ENCODE assay signal across 1 cellular context in genomic region chr16:30928390-30928789, GRCh38.
A peak's percentile ranks its signal among the peaks of the same experiment; 100 is the strongest.
TF ChIP-seq lines count a peak whose summit lies in the region.

No MANE protein-coding gene starts in this region.

TF ChIP-seq in Ishikawa, 13 proteins besides CTCF, POLR2A, EP300 and RAD21:
- TF ChIP-seq TCF12 (IDR thresholded peaks at IDR 0.05; ENCODE audit: low read depth) (0 out of 2 replicates have a peak, but pooled peaks have one; percentile 15), CEBPB (IDR thresholded peaks at IDR 0.05) (no peak)
